ENCODE assay signal across 1 cellular context in the genomic region with DNA sequence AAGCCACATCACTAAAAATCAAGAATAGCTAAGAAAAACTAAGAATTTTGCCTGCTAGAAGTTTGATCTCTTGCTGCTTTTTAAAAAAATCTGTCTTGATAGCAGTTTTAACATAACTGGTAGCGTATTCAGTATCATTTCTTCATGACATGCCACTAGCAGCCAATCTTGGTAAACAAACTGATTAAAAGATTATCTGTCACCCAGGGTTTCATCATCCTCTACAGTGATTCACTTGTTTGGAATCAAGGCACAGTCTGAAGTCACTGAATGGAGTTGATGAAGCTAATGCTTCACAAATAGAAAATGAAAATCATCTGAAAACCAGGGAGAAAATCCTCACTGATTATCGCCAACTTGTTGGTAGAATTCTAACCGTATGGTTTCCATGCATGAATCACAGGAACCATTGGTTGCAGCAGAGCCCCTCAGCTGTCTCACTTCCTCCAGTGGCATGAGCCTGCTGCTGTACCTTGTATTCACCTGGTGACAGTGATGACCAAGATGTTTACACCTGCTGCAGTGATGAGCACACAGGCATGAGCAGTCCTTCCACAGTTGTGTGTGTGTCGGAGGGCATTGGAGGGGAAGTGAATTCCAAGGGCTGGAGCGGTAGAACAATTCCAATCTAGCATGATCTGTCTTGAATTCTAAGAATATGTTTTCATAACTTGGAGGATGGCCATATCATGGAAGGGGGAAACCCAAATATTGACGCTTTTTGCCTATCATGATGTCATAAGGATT.
TF ChIP-seq lines count a peak whose summit lies in the region.

No MANE protein-coding gene starts in this region.

TF ChIP-seq in H1, 55 proteins besides CTCF, POLR2A, EP300 and RAD21 (continued from another document):
- TF ChIP-seq SUZ12 (IDR thresholded peaks at IDR 0.05; ENCODE audit: low read length): no peak
- TF ChIP-seq SIRT6 (IDR thresholded peaks at IDR 0.05; ENCODE audit: low read length): no peak
- TF ChIP-seq HDAC6 (IDR thresholded peaks at IDR 0.05; ENCODE audit: low read depth, low read length): no peak
- no peak for TF ChIP-seq CBX8 (IDR thresholded peaks at IDR 0.05; ENCODE audit: borderline replicate concordance, low read depth, low read length)
- TF ChIP-seq GABPA (IDR thresholded peaks at IDR 0.05; ENCODE audit: borderline replicate concordance, insufficient read depth, low read length): no peak
- TF ChIP-seq TCF12 (IDR thresholded peaks at IDR 0.05; ENCODE audit: low read depth, low read length): no peak
- no peak for TF ChIP-seq NANOG (IDR thresholded peaks at IDR 0.05; ENCODE audit: insufficient read depth, low read depth, low read length, poor library complexity, severe bottlenecking)
- no peak for TF ChIP-seq CREB1 (IDR thresholded peaks at IDR 0.05)
- no peak for TF ChIP-seq EZH2 (IDR thresholded peaks at IDR 0.05; ENCODE audit: low read depth, low read length, severe bottlenecking)
- TF ChIP-seq, protein P1, sequence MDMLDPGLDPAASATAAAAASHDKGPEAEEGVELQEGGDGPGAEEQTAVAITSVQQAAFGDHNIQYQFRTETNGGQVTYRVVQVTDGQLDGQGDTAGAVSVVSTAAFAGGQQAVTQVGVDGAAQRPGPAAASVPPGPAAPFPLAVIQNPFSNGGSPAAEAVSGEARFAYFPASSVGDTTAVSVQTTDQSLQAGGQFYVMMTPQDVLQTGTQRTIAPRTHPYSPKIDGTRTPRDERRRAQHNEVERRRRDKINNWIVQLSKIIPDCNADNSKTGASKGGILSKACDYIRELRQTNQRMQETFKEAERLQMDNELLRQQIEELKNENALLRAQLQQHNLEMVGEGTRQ (IDR thresholded peaks at IDR 0.05; ENCODE audit: low read length): no peak
- no peak for TF ChIP-seq KDM1A (IDR thresholded peaks at IDR 0.05; ENCODE audit: borderline replicate concordance, low read length)
